ENCODE assay signal across 8 cellular contexts in genomic region chr7:139340808-139341057, GRCh38. TPM values are rescaled to one million over a fixed set of nuclear protein-coding genes. Genes with fewer than 3 reads are reported as not detected.
DNase-seq lines count a peak whose midpoint lies in the region; ATAC-seq and TF ChIP-seq lines count a peak whose summit lies in the region.

No MANE protein-coding gene starts in this region.

- H3K27ac ChIP-seq in Karpas-422 (ENCODE audit: low read length), result peak overlapping the region; percentile 90

- peaks cover 9% of the 10 kb centered on the region; the same call in 1 of the 2 replicates for H3K36me3 ChIP-seq in Karpas-422 (ENCODE audit: insufficient read depth, low read length)
- H3K36me3 ChIP-seq in mucosa of descending colon (ENCODE audit: low read depth), result no peaks in the 10 kb centered on the region

- ATAC-seq in mucosa of descending colon, result peak; percentile 9
- ATAC-seq in GM21381 (IDR thresholded peaks at IDR 0.05; ENCODE audit: unreplicated experiment), result no peak
- ATAC-seq in HG02840 (IDR thresholded peaks at IDR 0.05; ENCODE audit: low FRiP score, unreplicated experiment), result no peak

- peaks cover 41% of the 10 kb centered on the region for H3K4me1 ChIP-seq in Karpas-422 (ENCODE audit: low read length)
- H3K4me1 ChIP-seq in mucosa of descending colon (ENCODE audit: low read depth), result no peaks in the 10 kb centered on the region

- H3K4me3 ChIP-seq in Karpas-422 (ENCODE audit: low read length) (peak overlapping the region; percentile 95), cardiac fibroblast (replicated peaks in 1 of 2; ENCODE audit: low read depth in 2 of 2, low read length in 2 of 2) (peak overlapping the region; percentile 94 to 96), mucosa of descending colon (peak overlapping the region; percentile 79)

- DNase-seq in COLO829 (ENCODE audit: low spot score) (peak; percentile 71), Karpas-422 (no peak), cardiac fibroblast (ENCODE audit: low read depth in 2 of 2) (no peak), mucosa of descending colon (peak in 1 of 3 donors; percentile 88), DMS 273 treated with DMSO at 0.1 percent for 48 hours (lab: John Stamatoyannopoulos, UW) (no peak), SIG-M5 (lab: John Stamatoyannopoulos, UW) (no peak)

- TF ChIP-seq CTCF in cardiac fibroblast (IDR thresholded peaks at IDR 0.05; ENCODE audit: low read depth, low read length) (no peak), mucosa of descending colon (IDR thresholded peaks at IDR 0.05) (no peak)

- H3K9me3 ChIP-seq in Karpas-422 (ENCODE audit: low read length) (no peaks in the 10 kb centered on the region), mucosa of descending colon (no peaks in the 10 kb centered on the region)

- H3K27me3 ChIP-seq in Karpas-422 (ENCODE audit: low read length), result no peaks in the 10 kb centered on the region

- peak overlapping the region; percentile 75; the same call in 1 of the 2 replicates for H2AFZ ChIP-seq in Karpas-422 (ENCODE audit: low read length)

- H3K79me2 ChIP-seq in Karpas-422 (ENCODE audit: low read length), result peaks cover 29% of the 10 kb centered on the region

- H3K4me2 ChIP-seq in Karpas-422 (ENCODE audit: low read depth, low read length, poor library complexity, severe bottlenecking), result peak overlapping the region; percentile 88

- H4K20me1 ChIP-seq in Karpas-422 (ENCODE audit: insufficient read depth, low read depth, low read length), result no peaks in the 10 kb centered on the region

- peak overlapping the region; percentile 99 for H3K9ac ChIP-seq in Karpas-422 (ENCODE audit: low read length)

- intact Hi-C loops in mucosa of descending colon (cut with DNase I, micrococcal nuclease), result no loop called here

- no peaks in the 10 kb centered on the region; the same call in 1 of the 2 replicates for H3K9me2 ChIP-seq in Karpas-422 (replicated peaks; ENCODE audit: insufficient read depth, low read length)

RNA-seq across cellular contexts. Expression of gene FMC1, which starts 0.4 kb away (rescaled TPM):
- 18.0 and 24.7 TPM in 2 replicates for total RNA-seq in Karpas-422 (2014; rRNA removed; shearing (Covaris generic); ENCODE audit: low replicate concordance)
- total RNA-seq in mucosa of descending colon, result 10 to 100 TPM; 12.3 to 17.3 (median 16.1) TPM

RNA-seq across cellular contexts. Expression of gene LUC7L2, which starts 19.0 kb away (rescaled TPM):
- 66.2 and 82.0 TPM in 2 replicates for total RNA-seq in Karpas-422 (2014; rRNA removed; shearing (Covaris generic); ENCODE audit: low replicate concordance)
- 10 to 100 TPM; 78.4 to 85.2 (median 82.0) TPM for total RNA-seq in mucosa of descending colon
